22 cellular contexts compared by ENCODE assay signal in the genomic region with DNA sequence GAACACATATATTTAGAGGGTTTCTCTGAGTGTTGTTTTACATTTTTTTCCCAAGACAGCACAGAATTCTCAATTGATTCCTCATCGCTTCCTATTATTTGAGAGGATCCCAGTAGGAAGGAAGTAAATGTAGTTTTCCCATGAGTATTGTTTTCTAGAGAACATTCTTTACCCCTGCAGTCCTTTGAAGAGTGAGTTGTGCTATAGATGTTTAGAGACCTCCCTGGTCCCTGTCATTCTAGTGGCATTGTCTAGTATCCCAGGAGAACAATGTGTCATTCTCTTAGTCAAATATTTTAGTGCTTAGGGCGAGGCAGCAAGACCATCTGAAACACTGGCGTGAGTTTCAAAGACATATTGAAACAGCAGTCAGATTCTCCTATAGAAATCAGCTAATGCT. TPM values are rescaled to one million over a fixed set of nuclear protein-coding genes. Genes with fewer than 3 reads are reported as not detected.
DNase-seq lines count a peak whose midpoint lies in the region; ATAC-seq, FAIRE-seq and TF ChIP-seq lines count a peak whose summit lies in the region.
"Had no signal": no experiment of that assay in that cellular context is flagged by ENCODE, and none has a peak within 500 bp of the region (broad histone marks: within the 10 kb centered on the region; RNA-seq: fewer than 3 reads in every experiment).

No MANE protein-coding gene starts in this region.

- H3K9me3 ChIP-seq in right atrium auricular region: no peaks in the 10 kb centered on the region
- no peaks in the 10 kb centered on the region for H3K9me3 ChIP-seq in ascending aorta
- H3K9me3 ChIP-seq: spleen had no signal

- H3K27ac ChIP-seq in right atrium auricular region (peak overlapping the region; percentile 78 to 81), ascending aorta (no peak overlapping the region)
- H3K27ac ChIP-seq: HL-60, spleen had no signal

- no peak for DNase-seq in right atrium auricular region (ENCODE audit: low spot score)
- no peak for DNase-seq in left cardiac atrium
- peak; percentile 56 for DNase-seq in astrocyte of the spinal cord (ENCODE audit: low read depth, low spot score)
- DNase-seq in kidney tubule cell (ENCODE audit: low spot score): peak; percentile 64
- DNase-seq in RCC 7860 (ENCODE audit: low spot score): no peak
- DNase-seq in DMS153 (lab: John Stamatoyannopoulos, UW): no peak
- no peak for DNase-seq in ascending aorta (ENCODE audit: low spot score in 2 of 2)
- DNase-seq in NCI-H82 (lab: John Stamatoyannopoulos, UW): no peak
- DNase-seq: ACHN; activated CD4-positive, alpha-beta T cell treated with anti-CD3 and anti-CD28 coated beads for 4 hours; activated effector memory CD4-positive, alpha-beta T cell treated with Interleukin-2 at 50 U/mL for 16 hours; activated naive CD8-positive, alpha-beta T cell treated with anti-CD3 and anti-CD28 coated beads, Interleukin-2, amount 50 U/mL, for 24 hours; central memory CD4-positive, alpha-beta T cell; DMS 273 treated with DMSO at 0.1 percent for 48 hours; effector CD8-positive, alpha-beta T cell; natural killer cell; NCI-H1694 treated with DMSO at 0.1 percent for 48 hours; spleen had no signal

- no peak overlapping the region for H3K4me3 ChIP-seq in right atrium auricular region
- H3K4me3 ChIP-seq in astrocyte of the spinal cord (ENCODE audit: low read depth, low read length): no peak overlapping the region
- H3K4me3 ChIP-seq in ascending aorta: no peak overlapping the region
- H3K4me3 ChIP-seq: K562, spleen had no signal

- in situ Hi-C loops in astrocyte of the spinal cord (cut with HindIII; ENCODE audit: low sequenced_read_pairs): no loop called here

- H3K36me3 ChIP-seq in right atrium auricular region (no peaks in the 10 kb centered on the region), ascending aorta (no peaks in the 10 kb centered on the region)
- H3K36me3 ChIP-seq: spleen had no signal

- TF ChIP-seq CTCF in right atrium auricular region (IDR thresholded peaks at IDR 0.05) (no peak), astrocyte of the spinal cord (IDR thresholded peaks at IDR 0.05; ENCODE audit: low read depth, low read length) (no peak), ascending aorta (IDR thresholded peaks at IDR 0.05) (no peak)

- intact Hi-C loops in left cardiac atrium (cut with DNase I) (loop anchor here in 1 of 2 donors (5.0 kb wide), 1 partner anchor 58 kb away; no protein-coding TSS in a partner anchor), ascending aorta (cut with DNase I) (loop anchor here (5.0 kb wide), 1 partner anchor 248 kb away; no protein-coding TSS in a partner anchor)

- no peaks in the 10 kb centered on the region for H3K27me3 ChIP-seq in right atrium auricular region
- no peaks in the 10 kb centered on the region for H3K27me3 ChIP-seq in ascending aorta
- H3K27me3 ChIP-seq: spleen had no signal

- FAIRE-seq in RCC 7860 (lab: Jason Lieb, UNC): no peak
- FAIRE-seq: K562, TTC549, urothelium cell line had no signal

- no peak for ATAC-seq in left cardiac atrium
- ATAC-seq: activated naive CD8-positive, alpha-beta T cell treated with anti-CD3 and anti-CD28 coated beads, Interleukin-2, amount 50 U/mL, for 24 hours; K562; natural killer cell had no signal

- H3K4me1 ChIP-seq in right atrium auricular region (peaks cover 0 to 53% of the 10 kb centered on the region in 2 donors), ascending aorta (peaks cover 0 to 8% of the 10 kb centered on the region in 2 donors)

RNA-seq across cellular contexts. Expression of a gene that starts 32.5 kb away (rescaled TPM):
- 100 to 1,000 TPM; 530 to 741 TPM for total RNA-seq in right atrium auricular region
- 100 to 1,000 TPM; 439 to 535 TPM for total RNA-seq in left cardiac atrium
- 246 TPM for total RNA-seq in ascending aorta

Comparison
In these comparisons a context has a peak if more than half of its experiments do, and no peak if none do; other contexts are left out.
1. DNase-seq: peak in astrocyte of the spinal cord (single experiment) and kidney tubule cell (single experiment); none in right atrium auricular region (single experiment), left cardiac atrium (single experiment), RCC 7860 (single experiment), DMS153 (single experiment), ascending aorta (0 of 2) and NCI-H82 (single experiment).
2. H3K27ac ChIP-seq: peak in right atrium auricular region (2 of 2); none in ascending aorta (0 of 2).